13 cellular contexts compared by ENCODE assay signal in genomic region chr1:45622891-45623394, GRCh38. TPM values are rescaled to one million over a fixed set of nuclear protein-coding genes. Genes with fewer than 3 reads are reported as not detected.
DNase-seq lines count a peak whose midpoint lies in the region; ATAC-seq and TF ChIP-seq lines count a peak whose summit lies in the region.
"Had no signal": no experiment of that assay in that cellular context is flagged by ENCODE, and none has a peak within 500 bp of the region (broad histone marks: within the 10 kb centered on the region; RNA-seq: fewer than 3 reads in every experiment).

No MANE protein-coding gene starts in this region.

- no peaks in the 10 kb centered on the region for H3K36me3 Mint-ChIP-seq in activated naive CD4-positive, alpha-beta T cell treated with anti-CD3 and anti-CD28 coated beads, Interleukin-2, amount 50 U/mL, for 72 hours
- H3K36me3 Mint-ChIP-seq in naive thymus-derived CD8-positive, alpha-beta T cell: peaks cover 0 to 52% (median 11%) of the 10 kb centered on the region in 3 donors

- peak overlapping the region; percentile 73 to 76 for H3K27ac Mint-ChIP-seq in activated naive CD4-positive, alpha-beta T cell treated with anti-CD3 and anti-CD28 coated beads, Interleukin-2, amount 50 U/mL, for 72 hours
- peak overlapping the region in 1 of 10 donors; percentile 64 for H3K27ac Mint-ChIP-seq in naive thymus-derived CD8-positive, alpha-beta T cell
- H3K27ac Mint-ChIP-seq: type B pancreatic cell had no signal

- no peak for TF ChIP-seq CTCF in uterus (IDR thresholded peaks at IDR 0.05)

- H3K36me3 ChIP-seq in uterus: no peaks in the 10 kb centered on the region

- H3K4me1 Mint-ChIP-seq in naive thymus-derived CD8-positive, alpha-beta T cell: peaks cover 5 to 15% (median 10%) of the 10 kb centered on the region in 4 donors

- ATAC-seq in activated naive CD4-positive, alpha-beta T cell treated with anti-CD3 and anti-CD28 coated beads, Interleukin-2, amount 50 U/mL, for 72 hours: no peak
- peak; percentile 27 to 43 for ATAC-seq in left cardiac atrium
- ATAC-seq in naive thymus-derived CD8-positive, alpha-beta T cell: no peak

- no peak for DNase-seq in activated naive CD4-positive, alpha-beta T cell treated with anti-CD3 and anti-CD28 coated beads, Interleukin-2, amount 50 U/mL, for 72 hours (ENCODE audit: low spot score in 2 of 2)
- DNase-seq in activated naive CD4-positive, alpha-beta T cell treated with anti-CD3 and anti-CD28 coated beads, Interleukin-2, amount 50 U/mL, for 16 hours: no peak
- DNase-seq in left cardiac atrium (peak; percentile 33), posterior vena cava (ENCODE audit: low spot score) (peak; percentile 81), uterus (no peak), midbrain (lab: John Stamatoyannopoulos, UW) (no peak), cerebellar cortex (ENCODE audit: low spot score) (no peak)
- no peak for DNase-seq in naive thymus-derived CD8-positive, alpha-beta T cell
- DNase-seq: natural killer cell, NCI-H1436 treated with DMSO at 0.1 percent for 48 hours, NCI-H82 had no signal

- H3K9me3 ChIP-seq in uterus: no peaks in the 10 kb centered on the region
- H3K9me3 ChIP-seq: spleen had no signal

- no peaks in the 10 kb centered on the region for H3K4me1 ChIP-seq in uterus

- H3K27me3 ChIP-seq in uterus: no peaks in the 10 kb centered on the region
- H3K27me3 ChIP-seq: spleen had no signal

- no peak overlapping the region for H3K4me3 Mint-ChIP-seq in naive thymus-derived CD8-positive, alpha-beta T cell
- H3K4me3 Mint-ChIP-seq: natural killer cell, type B pancreatic cell had no signal

- peak overlapping the region in 1 of 2 donors; percentile 35 for H3K4me3 ChIP-seq in uterus
- H3K4me3 ChIP-seq: spleen had no signal

- H3K27me3 Mint-ChIP-seq in naive thymus-derived CD8-positive, alpha-beta T cell: no peaks in the 10 kb centered on the region
- H3K27me3 Mint-ChIP-seq: type B pancreatic cell had no signal

- H3K9me3 Mint-ChIP-seq in activated naive CD4-positive, alpha-beta T cell treated with anti-CD3 and anti-CD28 coated beads, Interleukin-2, amount 50 U/mL, for 72 hours: no peaks in the 10 kb centered on the region
- no peaks in the 10 kb centered on the region for H3K9me3 Mint-ChIP-seq in naive thymus-derived CD8-positive, alpha-beta T cell
- H3K9me3 Mint-ChIP-seq: natural killer cell, type B pancreatic cell had no signal

- intact Hi-C loops in left cardiac atrium (cut with DNase I): no loop called here
- intact Hi-C loops in posterior vena cava (cut with DNase I): no loop called here
- intact Hi-C loops in uterus (cut with DNase I; ENCODE audit: low total_unique reads): no loop called here

- TF ChIP-seq POLR2A in uterus (IDR thresholded peaks at IDR 0.05): no peak

- H3K27ac ChIP-seq in uterus: peak overlapping the region; percentile 47 to 65

- POLR2A ChIA-PET in naive thymus-derived CD8-positive, alpha-beta T cell (lab: Charles Lee): no interaction called here

RNA-seq across cellular contexts. Expression of gene CCDC17, which starts 0.9 kb away (rescaled TPM):
- total RNA-seq in activated naive CD4-positive, alpha-beta T cell treated with anti-CD3 and anti-CD28 coated beads, Interleukin-2, amount 50 U/mL, for 72 hours: 1 to 10 TPM; 2.6 to 3.6 TPM
- total RNA-seq in left cardiac atrium (1 to 10 TPM in 1 of 2 donors, under 1 TPM in 1; 0.44 to 1.2 TPM), posterior vena cava (1 to 10 TPM; 1.5 to 2.3 TPM), uterus (1 to 10 TPM in 3 of 4 donors, not detected in 1; 1.3 to 3.3 (median 3.2) TPM)
- 1 to 10 TPM; 9.2 to 9.4 TPM for total RNA-seq in naive thymus-derived CD8-positive, alpha-beta T cell
- polyA plus RNA-seq in naive thymus-derived CD8-positive, alpha-beta T cell: under 1 TPM in 1 of 3 donors, not detected in 2; 0.43 TPM

RNA-seq across cellular contexts. Expression of gene NASP, which starts 39.1 kb away (rescaled TPM):
- total RNA-seq in activated naive CD4-positive, alpha-beta T cell treated with anti-CD3 and anti-CD28 coated beads, Interleukin-2, amount 50 U/mL, for 72 hours: 100 to 1,000 TPM; 178 to 319 TPM
- total RNA-seq in left cardiac atrium (10 to 100 TPM; 38.2 to 56.4 TPM), posterior vena cava (10 to 100 TPM; 36.7 to 45.5 TPM), uterus (100 to 1,000 TPM in 2 of 4 donors, 10 to 100 TPM in 2; 40.2 to 125 (median 81.0) TPM)
- total RNA-seq in naive thymus-derived CD8-positive, alpha-beta T cell: 10 to 100 TPM; 72.7 to 73.2 TPM
- 10 to 100 TPM; 72.5 to 89.3 (median 84.0) TPM for polyA plus RNA-seq in naive thymus-derived CD8-positive, alpha-beta T cell

Comparison
In these comparisons a context has a peak if more than half of its experiments do, and no peak if none do; other contexts are left out.
1. ATAC-seq: peak in left cardiac atrium (2 of 2); none in activated naive CD4-positive, alpha-beta T cell treated with anti-CD3 and anti-CD28 coated beads, Interleukin-2, amount 50 U/mL, for 72 hours (0 of 2) and naive thymus-derived CD8-positive, alpha-beta T cell (0 of 2).
2. DNase-seq: peak in left cardiac atrium (single experiment) and posterior vena cava (single experiment); none in activated naive CD4-positive, alpha-beta T cell treated with anti-CD3 and anti-CD28 coated beads, Interleukin-2, amount 50 U/mL, for 72 hours (0 of 2), activated naive CD4-positive, alpha-beta T cell treated with anti-CD3 and anti-CD28 coated beads, Interleukin-2, amount 50 U/mL, for 16 hours (single experiment), uterus (0 of 2), naive thymus-derived CD8-positive, alpha-beta T cell (0 of 10), midbrain (single experiment) and cerebellar cortex (single experiment).